Comparison of ENCODE assay signal across 2 cellular contexts in the genomic region with DNA sequence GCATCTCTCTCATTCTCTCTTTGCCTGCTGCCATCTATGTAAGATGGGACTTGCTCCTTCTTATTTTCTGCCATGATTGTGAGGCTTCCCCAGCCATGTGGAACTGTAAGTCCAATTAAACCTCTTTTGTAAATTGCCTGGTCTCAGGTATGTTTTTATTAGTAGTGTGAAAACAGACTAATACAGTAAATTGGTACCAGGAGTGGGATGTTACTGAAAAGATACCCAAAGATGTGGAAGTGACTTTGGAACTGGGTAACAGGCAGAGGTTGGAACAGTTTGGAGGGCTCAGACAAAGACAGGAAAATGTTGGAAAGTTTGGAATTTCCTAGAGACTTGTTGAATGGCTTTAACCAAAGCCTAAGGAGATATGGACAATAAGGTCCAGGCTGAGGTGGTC.
DNase-seq lines count a peak whose midpoint lies in the region; ATAC-seq, FAIRE-seq and TF ChIP-seq lines count a peak whose summit lies in the region.
"Not testable (repeated sequence)": the region's sequence is repeated elsewhere in the genome, so short reads cannot be mapped to it uniquely, and the experiment has no call there.

No MANE protein-coding gene starts in this region.

- H3K9me1 ChIP-seq in K562 (ENCODE audit: control insufficient read depth, insufficient read depth, low read length), result not testable (repeated sequence)

- H3K4me2 ChIP-seq in K562 (ENCODE audit: insufficient read depth, low read length), result not testable (repeated sequence)

- not testable (repeated sequence) for H3K4me1 ChIP-seq in HEK293 (ENCODE audit: control insufficient read depth, insufficient read depth, low read length); K562 (replicated peaks in 1 of 2; ENCODE audit: control insufficient read depth in 2 of 2, insufficient read depth in 2 of 2, low read length in 2 of 2)

- not testable (repeated sequence) for FAIRE-seq in K562 (lab: Jason Lieb, UNC)

- BruUV-seq in K562 (replicated peaks; lab: Mats Ljungman, UMichigan), result not testable (repeated sequence)

- not testable (repeated sequence) for DNase-seq in K562 (ENCODE audit: extremely low read depth in 1 of 4, low spot score in 3 of 4)

- ATAC-seq in K562, result not testable (repeated sequence)

- not testable (repeated sequence) for H3K79me2 ChIP-seq in K562 (ENCODE audit: control insufficient read depth, insufficient read depth, low read length)

- not testable (repeated sequence) for H3K9ac ChIP-seq in K562 (ENCODE audit: insufficient read depth in 1 of 2, low read depth in 2 of 2, low read length in 2 of 2)

- not testable (repeated sequence) for TF ChIP-seq EP300 in K562 (IDR thresholded peaks at IDR 0.05; ENCODE audit: low read length)

- H3K36me3 ChIP-seq in HEK293 (ENCODE audit: control insufficient read depth in 2 of 2, insufficient read depth in 1 of 2, low read length in 2 of 2); K562 (ENCODE audit: control insufficient read depth, insufficient read depth, low read length): not testable (repeated sequence)

- not testable (repeated sequence) for H3K27ac ChIP-seq in HEK293 (ENCODE audit: extremely low read depth, low read depth, low read length); K562 (ENCODE audit: extremely low read depth, low read depth, low read length)

- not testable (repeated sequence) for H3K9me3 ChIP-seq in HEK293 (ENCODE audit: control insufficient read depth, insufficient read depth, low read depth, low read length); K562 (replicated peaks; ENCODE audit: control insufficient read depth, insufficient read depth, low read depth, low read length)

- POLR2A ChIA-PET in HEK293 (lab: Yijun Ruan, JAX); K562 (lab: Yijun Ruan, JAX): not testable (repeated sequence)

- TF ChIP-seq CTCF in HEK293 (tag by site-specific recombination; IDR thresholded peaks at IDR 0.05); K562 (IDR thresholded peaks at IDR 0.05 in 2 of 3, conservative IDR thresholded peaks at IDR 0.05 in 1 of 3; ENCODE audit: insufficient read depth in 2 of 3, low read depth in 1 of 3, low read length in 3 of 3): not testable (repeated sequence)

- H3K27me3 ChIP-seq in K562 (ENCODE audit: control insufficient read depth in 2 of 2, insufficient read depth in 2 of 2, low read length in 2 of 2), result not testable (repeated sequence)

- H2AFZ ChIP-seq in K562 (ENCODE audit: low read depth, low read length), result not testable (repeated sequence)

- not testable (repeated sequence) for TF ChIP-seq RAD21 in K562 (CRISPR knock-in tag; conservative IDR thresholded peaks at IDR 0.05 in 1 of 2, IDR thresholded peaks at IDR 0.05 in 1 of 2)

- not testable (repeated sequence) for H4K20me1 ChIP-seq in K562 (replicated peaks; ENCODE audit: control insufficient read depth, insufficient read depth, low read length)

- H3K4me3 ChIP-seq in HEK293 (ENCODE audit: low read depth, low read length); K562: not testable (repeated sequence)

- in situ Hi-C loops in K562 (cut with MboI), result not testable (repeated sequence)

- CTCF ChIA-PET in HEK293 (lab: Yijun Ruan, JAX); K562 (lab: Yijun Ruan, JAX; ENCODE audit: low intra/inter-chr PET ratio): not testable (repeated sequence)

- TF ChIP-seq POLR2A in K562 (conservative IDR thresholded peaks at IDR 0.05), result not testable (repeated sequence)

- intact Hi-C loops in K562 (cut with micrococcal nuclease), result not testable (repeated sequence)

TF ChIP-seq in HEK293, 187 proteins besides CTCF, POLR2A, EP300 and RAD21:
- peak; percentile 73 for TF ChIP-seq SETDB1 (IDR thresholded peaks at IDR 0.05; ENCODE audit: insufficient read length, low read length)
- peak; percentile 93 for TF ChIP-seq ZNF707 (tag by site-specific recombination; IDR thresholded peaks at IDR 0.05)

TF ChIP-seq in K562, 482 proteins besides CTCF, POLR2A, EP300 and RAD21:
- TF ChIP-seq ZNF707 (CRISPR knock-in tag; conservative IDR thresholded peaks at IDR 0.05), result peak; percentile 85
